17 cellular contexts compared by ENCODE assay signal in genomic region chr6:149168968-149169367, GRCh38.
DNase-seq lines count a peak whose midpoint lies in the region; ATAC-seq and TF ChIP-seq lines count a peak whose summit lies in the region.
"Had no signal": no experiment of that assay in that cellular context is flagged by ENCODE, and none has a peak within 500 bp of the region (broad histone marks: within the 10 kb centered on the region; RNA-seq: fewer than 3 reads in every experiment).

No MANE protein-coding gene starts in this region.

- no peaks in the 10 kb centered on the region for H3K36me3 ChIP-seq in CD4-positive, CD25-positive, alpha-beta regulatory T cell (ENCODE audit: control insufficient read depth, insufficient read depth, low read length)
- H3K36me3 ChIP-seq in naive thymus-derived CD4-positive, alpha-beta T cell (ENCODE audit: control insufficient read depth in 2 of 3, insufficient read depth in 3 of 3, low read length in 3 of 3) = no peaks in the 10 kb centered on the region
- H3K36me3 ChIP-seq in thyroid gland = no peaks in the 10 kb centered on the region
- H3K36me3 ChIP-seq: MG63 had no signal

- peaks cover 15% of the 10 kb centered on the region for H3K4me1 ChIP-seq in CD4-positive, CD25-positive, alpha-beta regulatory T cell (ENCODE audit: control insufficient read depth, insufficient read depth, low read length, poor library complexity, severe bottlenecking)
- peaks cover 12 to 26% of the 10 kb centered on the region in 2 donors for H3K4me1 ChIP-seq in naive thymus-derived CD4-positive, alpha-beta T cell (ENCODE audit: control insufficient read depth in 2 of 2, insufficient read depth in 2 of 2, low read length in 2 of 2)
- H3K4me1 ChIP-seq in thyroid gland = peaks cover 13 to 14% of the 10 kb centered on the region in 2 donors

- intact Hi-C loops in activated CD8-positive, alpha-beta T cell treated with anti-CD3 and anti-CD28 coated beads for 36 hours (cut with micrococcal nuclease) = no loop called here
- intact Hi-C loops in naive thymus-derived CD4-positive, alpha-beta T cell (cut with micrococcal nuclease) = no loop called here
- intact Hi-C loops in thyroid gland (cut with DNase I) = no loop called here

- POLR2A ChIA-PET in activated CD8-positive, alpha-beta T cell treated with anti-CD3 and anti-CD28 coated beads for 36 hours (lab: Charles Lee) = interaction anchor here (1.1 kb wide), 1 partner anchor 15 kb away, joined by 3 read pairs; no protein-coding TSS in a partner anchor
- POLR2A ChIA-PET in naive thymus-derived CD4-positive, alpha-beta T cell (lab: Charles Lee) = interaction anchor here (1.0 to 1.4 kb wide), 2 partner anchors 63 to 77 kb away, joined by 3 read pairs; no protein-coding TSS in a partner anchor

- H3K9me3 Mint-ChIP-seq in CD4-positive, CD25-positive, alpha-beta regulatory T cell = peaks cover 0 to 1% (median 0%) of the 10 kb centered on the region in 7 donors
- H3K9me3 Mint-ChIP-seq in activated CD8-positive, alpha-beta T cell treated with anti-CD3 and anti-CD28 coated beads for 36 hours = peaks cover 3% of the 10 kb centered on the region
- peaks cover 0 to 10% (median 0%) of the 10 kb centered on the region in 11 donors for H3K9me3 Mint-ChIP-seq in naive thymus-derived CD4-positive, alpha-beta T cell
- H3K9me3 Mint-ChIP-seq: endodermal cell had no signal

- H3K9me3 ChIP-seq in CD4-positive, CD25-positive, alpha-beta regulatory T cell (ENCODE audit: control insufficient read depth in 2 of 2, low read length in 2 of 2) = no peaks in the 10 kb centered on the region
- no peaks in the 10 kb centered on the region for H3K9me3 ChIP-seq in naive thymus-derived CD4-positive, alpha-beta T cell (ENCODE audit: control insufficient read depth in 2 of 3, low read length in 3 of 3)
- no peaks in the 10 kb centered on the region for H3K9me3 ChIP-seq in thyroid gland
- H3K9me3 ChIP-seq: MG63 had no signal

- 91 to 93% methylated on average over 6 of the region's 6 CpGs for WGBS in thyroid gland, 2 donors

- peaks cover 5 to 38% (median 18%) of the 10 kb centered on the region in 4 donors for H3K4me1 Mint-ChIP-seq in CD4-positive, CD25-positive, alpha-beta regulatory T cell
- H3K4me1 Mint-ChIP-seq in activated CD8-positive, alpha-beta T cell treated with anti-CD3 and anti-CD28 coated beads for 36 hours (ENCODE audit: low read depth) = peaks cover 43% of the 10 kb centered on the region
- H3K4me1 Mint-ChIP-seq in naive thymus-derived CD4-positive, alpha-beta T cell = peaks cover 18 to 70% (median 34%) of the 10 kb centered on the region in 7 donors

- no peak for TF ChIP-seq CTCF in activated CD8-positive, alpha-beta T cell treated with anti-CD3 and anti-CD28 coated beads for 36 hours (IDR thresholded peaks at IDR 0.05)
- no peak for TF ChIP-seq CTCF in thyroid gland (IDR thresholded peaks at IDR 0.05)

- ATAC-seq in CD4-positive, CD25-positive, alpha-beta regulatory T cell (ENCODE audit: low read depth in 2 of 2) = no peak
- ATAC-seq in GM21825 (IDR thresholded peaks at IDR 0.05; ENCODE audit: unreplicated experiment) (peak; percentile 44), GM19328 (IDR thresholded peaks at IDR 0.05; ENCODE audit: unreplicated experiment) (no peak), GM19467 (IDR thresholded peaks at IDR 0.05; ENCODE audit: unreplicated experiment) (no peak), HG03097 (IDR thresholded peaks at IDR 0.05; ENCODE audit: low FRiP score, unreplicated experiment) (no peak)
- peak; percentile 57 for ATAC-seq in activated CD8-positive, alpha-beta T cell treated with anti-CD3 and anti-CD28 coated beads for 36 hours
- ATAC-seq in naive thymus-derived CD4-positive, alpha-beta T cell = no peak

- CTCF ChIA-PET in activated CD8-positive, alpha-beta T cell treated with anti-CD3 and anti-CD28 coated beads for 36 hours (lab: Charles Lee) = interaction anchor here (1.0 to 1.4 kb wide), 3 partner anchors 12 to 92 kb away, joined by 3 read pairs; no protein-coding TSS in a partner anchor
- CTCF ChIA-PET in naive thymus-derived CD4-positive, alpha-beta T cell (lab: Charles Lee) = no interaction called here

- no peak overlapping the region for H3K4me3 ChIP-seq in CD4-positive, CD25-positive, alpha-beta regulatory T cell (ENCODE audit: low read depth, low read length)
- H3K4me3 ChIP-seq in naive thymus-derived CD4-positive, alpha-beta T cell (ENCODE audit: low read length) = no peak overlapping the region
- no peak overlapping the region for H3K4me3 ChIP-seq in thyroid gland (replicated peaks in 1 of 3)
- H3K4me3 ChIP-seq: hepatocyte, MG63, SK-N-MC, skin epidermis had no signal

- no peak for DNase-seq in CD4-positive, CD25-positive, alpha-beta regulatory T cell
- DNase-seq in activated CD8-positive, alpha-beta T cell treated with anti-CD3 and anti-CD28 coated beads for 36 hours = peak; percentile 32
- no peak for DNase-seq in naive thymus-derived CD4-positive, alpha-beta T cell
- DNase-seq in thyroid gland = no peak
- DNase-seq: endodermal cell; midbrain; NCI-H187 treated with DMSO at 0.1 percent for 48 hours; NCI-H510A; stimulated activated naive CD4-positive, alpha-beta T cell treated with Interleukin-2 at 50 U/mL for 16 hours had no signal

- H3K36me3 Mint-ChIP-seq in CD4-positive, CD25-positive, alpha-beta regulatory T cell = peaks cover 8% of the 10 kb centered on the region
- H3K36me3 Mint-ChIP-seq in activated CD8-positive, alpha-beta T cell treated with anti-CD3 and anti-CD28 coated beads for 36 hours (ENCODE audit: low read depth) = no peaks in the 10 kb centered on the region
- peaks cover 0 to 57% (median 0%) of the 10 kb centered on the region in 5 donors for H3K36me3 Mint-ChIP-seq in naive thymus-derived CD4-positive, alpha-beta T cell

- H3K27me3 Mint-ChIP-seq in CD4-positive, CD25-positive, alpha-beta regulatory T cell = no peaks in the 10 kb centered on the region
- H3K27me3 Mint-ChIP-seq in activated CD8-positive, alpha-beta T cell treated with anti-CD3 and anti-CD28 coated beads for 36 hours = no peaks in the 10 kb centered on the region
- H3K27me3 Mint-ChIP-seq in naive thymus-derived CD4-positive, alpha-beta T cell = no peaks in the 10 kb centered on the region

- no peak overlapping the region for H3K27ac ChIP-seq in CD4-positive, CD25-positive, alpha-beta regulatory T cell (ENCODE audit: insufficient read depth, low read length, poor library complexity, severe bottlenecking)
- H3K27ac ChIP-seq in naive thymus-derived CD4-positive, alpha-beta T cell (ENCODE audit: low read depth, low read length) = no peak overlapping the region
- H3K27ac ChIP-seq in thyroid gland = no peak overlapping the region
- H3K27ac ChIP-seq: hepatocyte, SK-N-MC had no signal

- H3K27ac Mint-ChIP-seq in CD4-positive, CD25-positive, alpha-beta regulatory T cell = peak overlapping the region in 2 of 3 donors; percentile 5 to 63
- peak overlapping the region; percentile 44 for H3K27ac Mint-ChIP-seq in activated CD8-positive, alpha-beta T cell treated with anti-CD3 and anti-CD28 coated beads for 36 hours
- peak overlapping the region in 6 of 9 donors; percentile 2 to 78 (median 64) for H3K27ac Mint-ChIP-seq in naive thymus-derived CD4-positive, alpha-beta T cell
- H3K27ac Mint-ChIP-seq: endodermal cell had no signal

- TF ChIP-seq POLR2A in thyroid gland (IDR thresholded peaks at IDR 0.05) = no peak

- H3K27me3 ChIP-seq in CD4-positive, CD25-positive, alpha-beta regulatory T cell (ENCODE audit: control insufficient read depth, insufficient read depth, low read length) = no peaks in the 10 kb centered on the region
- no peaks in the 10 kb centered on the region for H3K27me3 ChIP-seq in naive thymus-derived CD4-positive, alpha-beta T cell (ENCODE audit: control insufficient read depth in 2 of 2, insufficient read depth in 2 of 2, low read length in 2 of 2)
- H3K27me3 ChIP-seq in thyroid gland = no peaks in the 10 kb centered on the region
- H3K27me3 ChIP-seq: hepatocyte, MG63 had no signal

- no peak overlapping the region for H3K4me3 Mint-ChIP-seq in CD4-positive, CD25-positive, alpha-beta regulatory T cell
- no peak overlapping the region for H3K4me3 Mint-ChIP-seq in activated CD8-positive, alpha-beta T cell treated with anti-CD3 and anti-CD28 coated beads for 36 hours
- H3K4me3 Mint-ChIP-seq in naive thymus-derived CD4-positive, alpha-beta T cell = peak overlapping the region in 4 of 10 donors; percentile 42 to 57 (median 47)
- H3K4me3 Mint-ChIP-seq: endodermal cell had no signal

Comparison
In these comparisons a context has a peak if more than half of its experiments do, and no peak if none do; other contexts are left out.
1. ATAC-seq: peak in GM21825 (single experiment) and activated CD8-positive, alpha-beta T cell treated with anti-CD3 and anti-CD28 coated beads for 36 hours (single experiment); none in CD4-positive, CD25-positive, alpha-beta regulatory T cell (0 of 2), naive thymus-derived CD4-positive, alpha-beta T cell (single experiment), GM19328 (single experiment), GM19467 (single experiment) and HG03097 (single experiment).
2. Peak in every context shown above with its lines, with median percentiles within 50 percentile points of each other: H3K27ac Mint-ChIP-seq.